ENCODE assay signal across 1 cellular context in genomic region chr10:62851449-62851848, GRCh38.
TF ChIP-seq lines count a peak whose summit lies in the region.

No MANE protein-coding gene starts in this region.

TF ChIP-seq in liver, 16 proteins besides CTCF, POLR2A, EP300 and RAD21 (continued from another document):
- TF ChIP-seq REST (IDR thresholded peaks at IDR 0.05) (no peak), GABPA (IDR thresholded peaks at IDR 0.05 in 1 of 2, conservative IDR thresholded peaks at IDR 0.05 in 1 of 2) (no peak), SP1 (IDR thresholded peaks at IDR 0.05) (no peak), RXRA (IDR thresholded peaks at IDR 0.05) (no peak), NR2F2 (IDR thresholded peaks at IDR 0.05) (no peak), TAF1 (conservative IDR thresholded peaks at IDR 0.05) (no peak), ATF3 (IDR thresholded peaks at IDR 0.05) (no peak), JUND (IDR thresholded peaks at IDR 0.05) (no peak)
